24 cellular contexts compared by ENCODE assay signal in genomic region chr20:49110767-49111694, GRCh38.
DNase-seq lines count a peak whose midpoint lies in the region; ATAC-seq, FAIRE-seq and TF ChIP-seq lines count a peak whose summit lies in the region.
"Had no signal": no experiment of that assay in that cellular context is flagged by ENCODE, and none has a peak within 500 bp of the region (broad histone marks: within the 10 kb centered on the region; RNA-seq: fewer than 3 reads in every experiment).

No MANE protein-coding gene starts in this region.

- no peak overlapping the region for H3K4me3 ChIP-seq in Caco-2 (ENCODE audit: low read depth, low read length)
- no peak overlapping the region for H3K4me3 ChIP-seq in HEK293 (ENCODE audit: low read depth, low read length)
- H3K4me3 ChIP-seq in astrocyte (ENCODE audit: insufficient read depth, low read depth, low read length): no peak overlapping the region
- H3K4me3 ChIP-seq: coronary artery, lower lobe of right lung, ovary, sigmoid colon had no signal

- FAIRE-seq in astrocyte (lab: Jason Lieb, UNC): no peak
- FAIRE-seq: G401.6, GM19239, RCC 7860 had no signal

- H2AFZ ChIP-seq in astrocyte (ENCODE audit: low read depth, low read length): no peak overlapping the region

- CTCF ChIA-PET in Caco-2 (lab: Charles Lee): interaction anchor here (0.8 kb wide), 1 partner anchor 134 kb away, joined by 4 read pairs; no protein-coding TSS in a partner anchor
- CTCF ChIA-PET in HEK293 (lab: Yijun Ruan, JAX): interaction anchor here (0.6 to 0.8 kb wide), 2 partner anchors 47 to 1497 kb away, joined by 3 read pairs; no protein-coding TSS in a partner anchor

- TF ChIP-seq CTCF in Caco-2 (IDR thresholded peaks at IDR 0.05; ENCODE audit: insufficient read depth in 1 of 2, low read depth in 1 of 2, low read length in 1 of 2, severe bottlenecking in 1 of 2, unreplicated experiment in 1 of 2) (no peak), HEK293 (tag by site-specific recombination; IDR thresholded peaks at IDR 0.05) (no peak), astrocyte (IDR thresholded peaks at IDR 0.05; ENCODE audit: insufficient read depth, low read depth, low read length) (no peak), neural crest cell (conservative IDR thresholded peaks at IDR 0.05) (no peak)

- H3K27me3 ChIP-seq in Caco-2 (replicated peaks; ENCODE audit: control insufficient read depth, insufficient read depth, low read length): no peaks in the 10 kb centered on the region
- no peaks in the 10 kb centered on the region for H3K27me3 ChIP-seq in astrocyte (ENCODE audit: insufficient read depth, low read length)
- H3K27me3 ChIP-seq: brain microvascular endothelial cell, ovary, sigmoid colon had no signal

- no peak overlapping the region for H3K4me3 Mint-ChIP-seq in Caco-2 (ENCODE audit: unreplicated experiment)
- peak overlapping the region; percentile 37 for H3K4me3 Mint-ChIP-seq in astrocyte (ENCODE audit: unreplicated experiment)
- H3K4me3 Mint-ChIP-seq in neural crest cell: peak overlapping the region; percentile 44
- H3K4me3 Mint-ChIP-seq: activated CD4-positive, alpha-beta T cell treated with anti-CD3 and anti-CD28 coated beads for 36 hours; activated naive CD8-positive, alpha-beta T cell; stimulated activated naive CD8-positive, alpha-beta T cell treated with anti-CD3 and anti-CD28 coated beads, Interleukin-15, Interleukin-2, amounts not matched to agents 100 ng/mL and 50 ng/mL, for 24 hours had no signal

- no peak overlapping the region for H3K9ac ChIP-seq in astrocyte (ENCODE audit: low read length)

- no peak for ATAC-seq in GM21423 (IDR thresholded peaks at IDR 0.05; ENCODE audit: unreplicated experiment)
- ATAC-seq in HG03025 (IDR thresholded peaks at IDR 0.05; ENCODE audit: low FRiP score, unreplicated experiment): no peak
- ATAC-seq: activated CD4-positive, alpha-beta T cell treated with anti-CD3 and anti-CD28 coated beads for 36 hours; HCT116 had no signal

- POLR2A ChIA-PET in Caco-2 (lab: Charles Lee) (no interaction called here), HEK293 (lab: Yijun Ruan, JAX) (interaction anchor here (0.7 kb wide), 1 partner anchor 65 kb away, joined by 3 read pairs; the partner anchor contains the start of gene CSE1L)

- H3K36me3 ChIP-seq in Caco-2 (ENCODE audit: control insufficient read depth, insufficient read depth, low read length) (0 out of 2 replicates have a peak, but pooled peaks cover 6% of the 10 kb centered on the region), HEK293 (ENCODE audit: control insufficient read depth in 2 of 2, insufficient read depth in 1 of 2, low read length in 2 of 2) (peaks cover 11 to 45% of the 10 kb centered on the region in 2 experiments; a peak in 2 of 3 replicates), astrocyte (ENCODE audit: insufficient read depth, low read length) (peaks cover 19% of the 10 kb centered on the region)
- H3K36me3 ChIP-seq: ovary had no signal

- H3K27ac ChIP-seq in HEK293 (ENCODE audit: extremely low read depth, low read depth, low read length) (no peak overlapping the region), astrocyte (ENCODE audit: low read depth, low read length) (no peak overlapping the region)
- H3K27ac ChIP-seq: brain microvascular endothelial cell, coronary artery, lower lobe of right lung, ovary, sigmoid colon had no signal

- BruUV-seq in Caco-2 (replicated peaks; lab: Mats Ljungman, UMichigan): no TSS peak

- intact Hi-C loops in Caco-2 (cut with micrococcal nuclease; ENCODE audit: unreplicated experiment): no loop called here

- peaks cover 4% of the 10 kb centered on the region for H4K20me1 ChIP-seq in astrocyte (ENCODE audit: insufficient read depth, low read length)

- no peak for DNase-seq in Caco-2
- DNase-seq in astrocyte (ENCODE audit: low read depth): no peak
- no peak for DNase-seq in neural crest cell (ENCODE audit: low read depth, low spot score)
- no peak for DNase-seq in NCI-H2029 (lab: John Stamatoyannopoulos, UW)
- DNase-seq: activated CD4-positive, alpha-beta T cell treated with anti-CD3 and anti-CD28 coated beads for 36 hours; AML-193; brain microvascular endothelial cell; lower lobe of right lung; MV-4-11; NCI-H187; NCI-H226; ovary; sigmoid colon; trophoblast cell had no signal

- H3K9me3 ChIP-seq in Caco-2 (no peaks in the 10 kb centered on the region), HEK293 (ENCODE audit: control insufficient read depth, insufficient read depth, low read depth, low read length) (no peaks in the 10 kb centered on the region), astrocyte (ENCODE audit: insufficient read depth, low read depth, low read length) (no peaks in the 10 kb centered on the region)
- H3K9me3 ChIP-seq: lower lobe of right lung, ovary, sigmoid colon had no signal

- H3K4me1 Mint-ChIP-seq in Caco-2 (ENCODE audit: low read depth, unreplicated experiment) (no peaks in the 10 kb centered on the region), astrocyte (ENCODE audit: low read depth, unreplicated experiment) (peaks cover 9% of the 10 kb centered on the region), neural crest cell (no peaks in the 10 kb centered on the region)

- H3K36me3 Mint-ChIP-seq in Caco-2 (ENCODE audit: insufficient read depth, unreplicated experiment): peaks cover 99% of the 10 kb centered on the region
- peaks cover 29% of the 10 kb centered on the region for H3K36me3 Mint-ChIP-seq in astrocyte (ENCODE audit: low read depth, unreplicated experiment)
- H3K36me3 Mint-ChIP-seq in neural crest cell (ENCODE audit: low read depth): peaks cover 35% of the 10 kb centered on the region

- H3K27me3 Mint-ChIP-seq in Caco-2 (ENCODE audit: insufficient read depth, unreplicated experiment) (no peaks in the 10 kb centered on the region), astrocyte (ENCODE audit: low read depth, unreplicated experiment) (no peaks in the 10 kb centered on the region), neural crest cell (ENCODE audit: low read depth) (peaks cover 4% of the 10 kb centered on the region)
- H3K27me3 Mint-ChIP-seq: activated CD4-positive, alpha-beta T cell treated with anti-CD3 and anti-CD28 coated beads for 36 hours; activated naive CD8-positive, alpha-beta T cell; stimulated activated naive CD8-positive, alpha-beta T cell treated with anti-CD3 and anti-CD28 coated beads, Interleukin-15, Interleukin-2, amounts not matched to agents 100 ng/mL and 50 ng/mL, for 24 hours had no signal

- H3K27ac Mint-ChIP-seq in Caco-2 (ENCODE audit: unreplicated experiment): peak overlapping the region; percentile 9
- no peak overlapping the region for H3K27ac Mint-ChIP-seq in astrocyte (ENCODE audit: unreplicated experiment)
- no peak overlapping the region for H3K27ac Mint-ChIP-seq in neural crest cell (ENCODE audit: unreplicated experiment)
- H3K27ac Mint-ChIP-seq: activated CD4-positive, alpha-beta T cell treated with anti-CD3 and anti-CD28 coated beads for 36 hours; activated naive CD8-positive, alpha-beta T cell; stimulated activated naive CD8-positive, alpha-beta T cell treated with anti-CD3 and anti-CD28 coated beads, Interleukin-15, Interleukin-2, amounts not matched to agents 100 ng/mL and 50 ng/mL, for 24 hours had no signal

- no peak overlapping the region for H3K4me2 ChIP-seq in astrocyte (ENCODE audit: low read length)

- H3K9me3 Mint-ChIP-seq in Caco-2 (ENCODE audit: unreplicated experiment): no peaks in the 10 kb centered on the region
- no peaks in the 10 kb centered on the region for H3K9me3 Mint-ChIP-seq in astrocyte (ENCODE audit: unreplicated experiment)
- peaks cover 3% of the 10 kb centered on the region for H3K9me3 Mint-ChIP-seq in neural crest cell
- H3K9me3 Mint-ChIP-seq: stimulated activated naive CD8-positive, alpha-beta T cell treated with anti-CD3 and anti-CD28 coated beads, Interleukin-15, Interleukin-2, amounts not matched to agents 100 ng/mL and 50 ng/mL, for 24 hours had no signal

- H3K4me1 ChIP-seq in Caco-2 (no peaks in the 10 kb centered on the region), HEK293 (ENCODE audit: control insufficient read depth, insufficient read depth, low read length) (no peaks in the 10 kb centered on the region), astrocyte (ENCODE audit: insufficient read depth, low read length) (peaks cover 12% of the 10 kb centered on the region)
- H3K4me1 ChIP-seq: lower lobe of right lung, sigmoid colon had no signal

- H3K79me2 ChIP-seq in astrocyte (ENCODE audit: insufficient read depth, low read length): no peaks in the 10 kb centered on the region

TF ChIP-seq in HEK293, 187 proteins besides CTCF, POLR2A, EP300 and RAD21 (continues in another document):
- TF ChIP-seq ZNF660 (tag by site-specific recombination; IDR thresholded peaks at IDR 0.05) (no peak), HIC1 (tag by site-specific recombination; IDR thresholded peaks at IDR 0.05) (no peak), SCRT1 (tag by site-specific recombination; IDR thresholded peaks at IDR 0.05; ENCODE audit: borderline replicate concordance) (no peak), ZNF501 (tag by site-specific recombination; IDR thresholded peaks at IDR 0.05) (no peak), SP3 (tag by site-specific recombination; IDR thresholded peaks at IDR 0.05) (no peak), ZNF561 (tag by site-specific recombination; IDR thresholded peaks at IDR 0.05; ENCODE audit: borderline replicate concordance) (no peak), MEIS1 (CRISPR knock-in tag; IDR thresholded peaks at IDR 0.05; ENCODE audit: borderline replicate concordance) (no peak), ZNF785 (tag by site-specific recombination; IDR thresholded peaks at IDR 0.05) (no peak), ZNF404 (tag by site-specific recombination; IDR thresholded peaks at IDR 0.05) (no peak), ZNF600 (tag by site-specific recombination; IDR thresholded peaks at IDR 0.05) (0 out of 2 replicates have a peak, but pooled peaks have one; percentile 14), ZNF121 (tag by site-specific recombination; IDR thresholded peaks at IDR 0.05) (peak; percentile 70), ZSCAN23 (tag by site-specific recombination; IDR thresholded peaks at IDR 0.05) (no peak), ZNF138 (tag by site-specific recombination; IDR thresholded peaks at IDR 0.05; ENCODE audit: borderline replicate concordance) (no peak)
